ENCODE assay signal across 8 cellular contexts in genomic region chr15:92655178-92655995, GRCh38. TPM values are rescaled to one million over a fixed set of nuclear protein-coding genes. Genes with fewer than 3 reads are reported as not detected.
DNase-seq lines count a peak whose midpoint lies in the region; ATAC-seq and TF ChIP-seq lines count a peak whose summit lies in the region.

Gene FAM174B, minus strand, starts transcription at chr15:92655775.

- no peaks in the 10 kb centered on the region for H3K36me3 ChIP-seq in esophagus (ENCODE audit: control insufficient read depth in 2 of 2, insufficient read depth in 2 of 2, low read length in 1 of 2)
- H3K36me3 ChIP-seq in thymus (ENCODE audit: control insufficient read depth, insufficient read depth): no peaks in the 10 kb centered on the region

- no peak for ATAC-seq in naive B cell (ENCODE audit: low read depth in 2 of 2)

- H3K27me3 Mint-ChIP-seq in activated CD4-positive, alpha-beta T cell treated with anti-CD3 and anti-CD28 coated beads, Interleukin-2, amount 10 ng/mL, durations not matched to agents 24 days and 14 days: peaks cover 38% of the 10 kb centered on the region
- H3K27me3 Mint-ChIP-seq in naive B cell: peaks cover 51 to 55% (median 52%) of the 10 kb centered on the region in 3 donors

- H3K27me3 ChIP-seq in esophagus (ENCODE audit: control insufficient read depth in 1 of 2, insufficient read depth in 2 of 2, low read length in 2 of 2) (no peaks in the 10 kb centered on the region), thymus (ENCODE audit: control insufficient read depth, insufficient read depth) (peaks cover 19% of the 10 kb centered on the region)

- no peak for DNase-seq in AG09309 (ENCODE audit: low read depth)
- peak; percentile 64 for DNase-seq in HT-29 (ENCODE audit: low spot score)
- DNase-seq in activated CD4-positive, alpha-beta T cell treated with anti-CD3 and anti-CD28 coated beads, Interleukin-2, amount 10 ng/mL, durations not matched to agents 24 days and 14 days: peak; percentile 68
- DNase-seq in naive B cell: no peak
- no peak for DNase-seq in middle frontal gyrus (ENCODE audit: extremely low spot score, low spot score)

- H3K4me1 ChIP-seq in esophagus (ENCODE audit: control insufficient read depth in 2 of 2, insufficient read depth in 2 of 2, low read length in 1 of 2) (peaks cover 3 to 6% of the 10 kb centered on the region in 2 donors), thymus (ENCODE audit: control insufficient read depth, insufficient read depth, low read length) (no peaks in the 10 kb centered on the region)

- no peak for TF ChIP-seq CTCF in AG09309 (IDR thresholded peaks at IDR 0.05; ENCODE audit: control insufficient read depth, insufficient read depth, low read depth, low read length, missing control alignments)

- intact Hi-C loops in activated CD4-positive, alpha-beta T cell treated with anti-CD3 and anti-CD28 coated beads, Interleukin-2, amount 10 ng/mL, durations not matched to agents 24 days and 14 days (cut with micrococcal nuclease): no loop called here

- H3K27ac Mint-ChIP-seq in activated CD4-positive, alpha-beta T cell treated with anti-CD3 and anti-CD28 coated beads, Interleukin-2, amount 10 ng/mL, durations not matched to agents 24 days and 14 days: no peak within 1 kb of the TSS
- no peak within 1 kb of the TSS for H3K27ac Mint-ChIP-seq in naive B cell

- H3K9me3 ChIP-seq in esophagus (ENCODE audit: control insufficient read depth in 2 of 2, insufficient read depth in 1 of 2, low read depth in 1 of 2, low read length in 1 of 2) (no peaks in the 10 kb centered on the region), thymus (ENCODE audit: control insufficient read depth) (peaks cover 3% of the 10 kb centered on the region)

- peak; percentile 21 for TF ChIP-seq POLR2A in GM18526 (IDR thresholded peaks at IDR 0.05; ENCODE audit: extremely low read depth, insufficient read length)

- no peaks in the 10 kb centered on the region for H3K36me3 Mint-ChIP-seq in activated CD4-positive, alpha-beta T cell treated with anti-CD3 and anti-CD28 coated beads, Interleukin-2, amount 10 ng/mL, durations not matched to agents 24 days and 14 days (ENCODE audit: low read depth)
- H3K36me3 Mint-ChIP-seq in naive B cell: peaks cover 6 to 8% of the 10 kb centered on the region in 2 donors

- peaks cover 4% of the 10 kb centered on the region for H3K4me1 Mint-ChIP-seq in activated CD4-positive, alpha-beta T cell treated with anti-CD3 and anti-CD28 coated beads, Interleukin-2, amount 10 ng/mL, durations not matched to agents 24 days and 14 days
- H3K4me1 Mint-ChIP-seq in naive B cell: peaks cover 5 to 23% (median 9%) of the 10 kb centered on the region in 3 donors

- H3K27ac ChIP-seq in esophagus (ENCODE audit: low read depth in 2 of 2, low read length in 1 of 2) (peak within 1 kb of the TSS; percentile 37 to 47), thymus (ENCODE audit: low read depth) (no peak within 1 kb of the TSS)

- H3K9me3 Mint-ChIP-seq in activated CD4-positive, alpha-beta T cell treated with anti-CD3 and anti-CD28 coated beads, Interleukin-2, amount 10 ng/mL, durations not matched to agents 24 days and 14 days: peaks cover 3% of the 10 kb centered on the region
- peaks cover 0 to 20% (median 9%) of the 10 kb centered on the region in 7 donors for H3K9me3 Mint-ChIP-seq in naive B cell

- H3K4me3 Mint-ChIP-seq in activated CD4-positive, alpha-beta T cell treated with anti-CD3 and anti-CD28 coated beads, Interleukin-2, amount 10 ng/mL, durations not matched to agents 24 days and 14 days: peak within 1 kb of the TSS; percentile 61
- peak within 1 kb of the TSS in 7 of 8 donors; percentile 50 to 86 (median 66) for H3K4me3 Mint-ChIP-seq in naive B cell

- 1% methylated on average over 75 to 100 of the region's 100 CpGs for WGBS in esophagus, 2 donors
- under 1% methylated on average over 100 of the region's 100 CpGs for WGBS in thymus

- H3K4me3 ChIP-seq in AG09309 (ENCODE audit: control insufficient read depth, low read depth, low read length) (peak within 1 kb of the TSS; percentile 53), esophagus (ENCODE audit: low read depth in 1 of 2, low read length in 2 of 2) (peak within 1 kb of the TSS; percentile 57 to 71), thymus (ENCODE audit: low read length) (peak within 1 kb of the TSS; percentile 62)

RNA-seq across cellular contexts. Expression of gene FAM174B, which starts in this region (rescaled TPM):
- total RNA-seq in HT-29 (2014; rRNA removed; shearing (Covaris generic)): 14.4 and 19.7 TPM in 2 replicates
- total RNA-seq in activated CD4-positive, alpha-beta T cell treated with anti-CD3 and anti-CD28 coated beads, Interleukin-2, amount 10 ng/mL, durations not matched to agents 24 days and 14 days: 1.9 and 3.0 TPM in 2 replicates
- 1 to 10 TPM; 3.7 to 7.3 TPM for polyA plus RNA-seq in esophagus
- under 1 TPM in 2 of 6 donors, not detected in 4; 0.54 to 0.96 TPM for polyA plus RNA-seq in naive B cell (ENCODE audit: low read depth in 6 of 6)
- polyA plus RNA-seq in thymus: 8.8 TPM

Comparison
In these comparisons a context has a peak if more than half of its experiments do, and no peak if none do; other contexts are left out.
1. DNase-seq: peak in HT-29 (single experiment) and activated CD4-positive, alpha-beta T cell treated with anti-CD3 and anti-CD28 coated beads, Interleukin-2, amount 10 ng/mL, durations not matched to agents 24 days and 14 days (single experiment); none in AG09309 (single experiment), naive B cell (single experiment) and middle frontal gyrus (single experiment).
2. Peak in every context shown above with its lines, with median percentiles within 50 percentile points of each other: H3K4me3 ChIP-seq.